ENCODE assay signal across 8 cellular contexts in genomic region chr15:67833504-67834248, GRCh38. TPM values are rescaled to one million over a fixed set of nuclear protein-coding genes. Genes with fewer than 3 reads are reported as not detected.
DNase-seq lines count a peak whose midpoint lies in the region; ATAC-seq and TF ChIP-seq lines count a peak whose summit lies in the region.

No MANE protein-coding gene starts in this region.

- H3K9me3 Mint-ChIP-seq in activated CD8-positive, alpha-beta T cell treated with anti-CD3 and anti-CD28 coated beads for 36 hours = no peaks in the 10 kb centered on the region

- intact Hi-C loops in activated CD8-positive, alpha-beta T cell treated with anti-CD3 and anti-CD28 coated beads for 36 hours (cut with micrococcal nuclease) = loop anchor here (10.0 kb wide), 2 partner anchors 309 to 889 kb away; partner anchors contain the start of gene C15orf61

- no peaks in the 10 kb centered on the region for H3K36me3 Mint-ChIP-seq in activated CD8-positive, alpha-beta T cell treated with anti-CD3 and anti-CD28 coated beads for 36 hours (ENCODE audit: low read depth)

- ATAC-seq in activated CD8-positive, alpha-beta T cell treated with anti-CD3 and anti-CD28 coated beads for 36 hours = peak; percentile 47
- ATAC-seq in GM21367 (IDR thresholded peaks at IDR 0.05; ENCODE audit: unreplicated experiment) (no peak), GM19395 (IDR thresholded peaks at IDR 0.05; ENCODE audit: unreplicated experiment) (no peak)

- peaks cover 27% of the 10 kb centered on the region for H3K4me1 Mint-ChIP-seq in activated CD8-positive, alpha-beta T cell treated with anti-CD3 and anti-CD28 coated beads for 36 hours (ENCODE audit: low read depth)

- no peak overlapping the region for H3K27ac Mint-ChIP-seq in activated CD8-positive, alpha-beta T cell treated with anti-CD3 and anti-CD28 coated beads for 36 hours

- no peak overlapping the region for H3K9ac ChIP-seq in HUES6 (ENCODE audit: low read length)

- peaks cover 69% of the 10 kb centered on the region for H3K27me3 Mint-ChIP-seq in activated CD8-positive, alpha-beta T cell treated with anti-CD3 and anti-CD28 coated beads for 36 hours

- H3K27ac ChIP-seq in HUES6 (ENCODE audit: low read depth, low read length) = no peak overlapping the region
- H3K27ac ChIP-seq in caudate nucleus (ENCODE audit: low read depth, low read length) = no peak overlapping the region

- H3K36me3 ChIP-seq in HUES6 (ENCODE audit: control insufficient read depth, insufficient read depth, low read length) = no peaks in the 10 kb centered on the region

- H3K4me3 ChIP-seq in HUES6 (ENCODE audit: low read depth, low read length) = peak overlapping the region; percentile 59

- peaks cover 100% of the 10 kb centered on the region for H3K27me3 ChIP-seq in HUES6 (ENCODE audit: control insufficient read depth, insufficient read depth, low read length)

- DNase-seq in CD1c-positive myeloid dendritic cell (ENCODE audit: extremely low spot score) = peak; percentile 49
- DNase-seq in activated CD8-positive, alpha-beta T cell treated with anti-CD3 and anti-CD28 coated beads for 36 hours = peak; percentile 61
- DNase-seq in germinal center (ENCODE audit: low spot score) = peak; percentile 59
- DNase-seq in retina = peak; percentile 78
- no peak for DNase-seq in caudate nucleus (lab: John Stamatoyannopoulos, UW)

- peaks cover 47% of the 10 kb centered on the region for H3K4me1 ChIP-seq in HUES6 (ENCODE audit: control insufficient read depth, insufficient read depth, low read length)

- TF ChIP-seq CTCF in activated CD8-positive, alpha-beta T cell treated with anti-CD3 and anti-CD28 coated beads for 36 hours (IDR thresholded peaks at IDR 0.05) = peak; percentile 52

- POLR2A ChIA-PET in activated CD8-positive, alpha-beta T cell treated with anti-CD3 and anti-CD28 coated beads for 36 hours (lab: Charles Lee) = no interaction called here

- H3K9me3 ChIP-seq in HUES6 (ENCODE audit: control insufficient read depth, insufficient read depth, low read depth, low read length) = no peaks in the 10 kb centered on the region

- peak overlapping the region; percentile 68 for H3K4me3 Mint-ChIP-seq in activated CD8-positive, alpha-beta T cell treated with anti-CD3 and anti-CD28 coated beads for 36 hours

- CTCF ChIA-PET in activated CD8-positive, alpha-beta T cell treated with anti-CD3 and anti-CD28 coated beads for 36 hours (lab: Charles Lee) = interaction anchor here (1.2 to 3.3 kb wide), 4 partner anchors 10 to 377 kb away, joined by 5 to 13 read pairs (median 6); no protein-coding TSS in a partner anchor

RNA-seq across cellular contexts. Expression of gene RNU6-1, which starts 6.2 kb away (rescaled TPM):
- total RNA-seq in activated CD8-positive, alpha-beta T cell treated with anti-CD3 and anti-CD28 coated beads for 36 hours = not detected

RNA-seq across cellular contexts. Expression of gene SKOR1, which starts 8.4 kb away (rescaled TPM):
- total RNA-seq in activated CD8-positive, alpha-beta T cell treated with anti-CD3 and anti-CD28 coated beads for 36 hours = under 1 TPM; 0.09 to 0.25 TPM

Comparison
In these comparisons a context has a peak if more than half of its experiments do, and no peak if none do; other contexts are left out.
1. DNase-seq: peak in CD1c-positive myeloid dendritic cell (single experiment), activated CD8-positive, alpha-beta T cell treated with anti-CD3 and anti-CD28 coated beads for 36 hours (single experiment), germinal center (single experiment) and retina (single experiment); none in caudate nucleus (0 of 61).